ENCODE assay signal across 8 cellular contexts in genomic region chr6:27553123-27553904, GRCh38.
A peak's percentile ranks its signal among the peaks of the same experiment; 100 is the strongest.
DNase-seq lines count a peak whose midpoint lies in the region; ATAC-seq, FAIRE-seq and TF ChIP-seq lines count a peak whose summit lies in the region.

No MANE protein-coding gene starts in this region.

- peak overlapping the region; percentile 75 for H3K4me2 ChIP-seq in endothelial cell of umbilical vein (ENCODE audit: insufficient read depth, low read length)

- peak overlapping the region; percentile 15 for H2AFZ ChIP-seq in endothelial cell of umbilical vein (ENCODE audit: low read depth, low read length)

- no peaks in the 10 kb centered on the region for H3K9me3 ChIP-seq in endothelial cell of umbilical vein (replicated peaks; ENCODE audit: control insufficient read depth, insufficient read depth, low read length)
- H3K9me3 ChIP-seq in colonic mucosa: no peaks in the 10 kb centered on the region

- peak overlapping the region in 1 of 2 donors; percentile 90 for H3K27ac Mint-ChIP-seq in stimulated activated naive CD8-positive, alpha-beta T cell treated with anti-CD3 and anti-CD28 coated beads, Interleukin-15, amount 100 ng/mL, for 72 hours

- H3K27me3 Mint-ChIP-seq in stimulated activated naive CD8-positive, alpha-beta T cell treated with anti-CD3 and anti-CD28 coated beads, Interleukin-15, amount 100 ng/mL, for 72 hours: peaks cover 95% of the 10 kb centered on the region

- TSS peak; percentile 85 for BruUV-seq in endothelial cell of umbilical vein (replicated peaks; lab: Mats Ljungman, UMichigan)

- TF ChIP-seq POLR2A in endothelial cell of umbilical vein (IDR thresholded peaks at IDR 0.05; ENCODE audit: low read depth, low read length): no peak

- no peaks in the 10 kb centered on the region for H3K79me2 ChIP-seq in endothelial cell of umbilical vein (ENCODE audit: control insufficient read depth, insufficient read depth, low read length)

- intact Hi-C loops in endothelial cell of umbilical vein (cut with micrococcal nuclease) (no loop called here), colonic mucosa (cut with DNase I) (no loop called here)

- H3K9me3 Mint-ChIP-seq in stimulated activated naive CD8-positive, alpha-beta T cell treated with anti-CD3 and anti-CD28 coated beads, Interleukin-15, amount 100 ng/mL, for 72 hours: no peaks in the 10 kb centered on the region

- H3K36me3 ChIP-seq in endothelial cell of umbilical vein (ENCODE audit: control insufficient read depth in 2 of 2, extremely low read depth in 1 of 2, insufficient read depth in 2 of 2, low read length in 2 of 2) (no peaks in the 10 kb centered on the region), colonic mucosa (no peaks in the 10 kb centered on the region)

- H3K27me3 ChIP-seq in endothelial cell of umbilical vein (ENCODE audit: control insufficient read depth in 2 of 2, insufficient read depth in 2 of 2, low read length in 2 of 2) (peaks cover 22 to 43% of the 10 kb centered on the region in 2 experiments), colonic mucosa (peaks cover 23% of the 10 kb centered on the region)

- H3K9ac ChIP-seq in endothelial cell of umbilical vein (replicated peaks; ENCODE audit: extremely low read depth, insufficient read depth, low read length) (no peak overlapping the region), colonic mucosa (ENCODE audit: low read depth in 2 of 2, low read length in 2 of 2) (no peak overlapping the region)

- dilution Hi-C loops in endothelial cell of umbilical vein (cut with MboI; ENCODE audit: extremely low pct_ligation_motif_present, low sequenced_read_pairs): no loop called here

- peaks cover 1% of the 10 kb centered on the region for H3K4me1 ChIP-seq in endothelial cell of umbilical vein (ENCODE audit: control insufficient read depth, extremely low read depth, insufficient read depth, low read length)
- H3K4me1 ChIP-seq in colonic mucosa: no peaks in the 10 kb centered on the region

- H4K20me1 ChIP-seq in endothelial cell of umbilical vein (replicated peaks; ENCODE audit: control insufficient read depth, extremely low read depth, insufficient read depth, low read length): no peaks in the 10 kb centered on the region

- peak overlapping the region; percentile 51 to 54 for H3K4me3 Mint-ChIP-seq in stimulated activated naive CD8-positive, alpha-beta T cell treated with anti-CD3 and anti-CD28 coated beads, Interleukin-15, amount 100 ng/mL, for 72 hours

- FAIRE-seq in endothelial cell of umbilical vein (lab: Jason Lieb, UNC) (peak; percentile 73), frontal cortex (lab: Jason Lieb, UNC) (no peak)

- CTCF ChIA-PET in endothelial cell of umbilical vein (lab: Charles Lee): interaction anchor here (0.6 to 2.3 kb wide), 6 partner anchors 8 to 199 kb away, joined by 3 to 14 read pairs (median 6); no protein-coding TSS in a partner anchor

- ATAC-seq in HG02642 (IDR thresholded peaks at IDR 0.05; ENCODE audit: poor library complexity, unreplicated experiment) (peak; percentile 68), GM19035 (IDR thresholded peaks at IDR 0.05; ENCODE audit: unreplicated experiment) (no peak)
- peak; percentile 94 for ATAC-seq in stimulated activated naive CD8-positive, alpha-beta T cell treated with anti-CD3 and anti-CD28 coated beads, Interleukin-15, amount 100 ng/mL, for 72 hours

- H3K27ac ChIP-seq in endothelial cell of umbilical vein (ENCODE audit: insufficient read depth, low read depth, low read length) (no peak overlapping the region), colonic mucosa (no peak overlapping the region)

- DNase-seq in GM10266 (ENCODE audit: extremely low spot score) (peak; percentile 56), RPMI7951 (ENCODE audit: low read depth) (peak; percentile 62), endothelial cell of umbilical vein (ENCODE audit: low read depth, low spot score) (peak; percentile 7), colonic mucosa (no peak), frontal cortex (ENCODE audit: low spot score in 2 of 2) (no peak)
- peak; percentile 36 to 65 for DNase-seq in stimulated activated naive CD8-positive, alpha-beta T cell treated with anti-CD3 and anti-CD28 coated beads, Interleukin-15, amount 100 ng/mL, for 72 hours

- POLR2A ChIA-PET in endothelial cell of umbilical vein (lab: Charles Lee): no interaction called here

- H3K4me3 ChIP-seq in endothelial cell of umbilical vein (replicated peaks in 1 of 3; ENCODE audit: insufficient read depth in 1 of 3, low read depth in 1 of 3, low read length in 3 of 3) (peak overlapping the region in 2 of 3 experiments; percentile 20 to 33), colonic mucosa (no peak overlapping the region)

- peaks cover 20% of the 10 kb centered on the region for H3K4me1 Mint-ChIP-seq in stimulated activated naive CD8-positive, alpha-beta T cell treated with anti-CD3 and anti-CD28 coated beads, Interleukin-15, amount 100 ng/mL, for 72 hours

- TF ChIP-seq CTCF in GM10266 (IDR thresholded peaks at IDR 0.05; ENCODE audit: control insufficient read depth, insufficient read depth, low read depth, missing control alignments) (no peak), endothelial cell of umbilical vein (IDR thresholded peaks at IDR 0.05; ENCODE audit: extremely low read depth in 1 of 2, insufficient read depth in 1 of 2, low read depth in 1 of 2, low read length in 2 of 2) (no peak), colonic mucosa (IDR thresholded peaks at IDR 0.05) (no peak)

- no peaks in the 10 kb centered on the region for H3K9me1 ChIP-seq in endothelial cell of umbilical vein (replicated peaks; ENCODE audit: control insufficient read depth, extremely low read depth, insufficient read depth, low read length)

TF ChIP-seq in endothelial cell of umbilical vein, 7 proteins besides CTCF, POLR2A, EP300 and RAD21:
- no peak for TF ChIP-seq MYC (IDR thresholded peaks at IDR 0.05; ENCODE audit: low read depth, low read length)
- TF ChIP-seq EZH2 (IDR thresholded peaks at IDR 0.05; ENCODE audit: borderline replicate concordance, low read depth, low read length, severe bottlenecking): no peak
- no peak for TF ChIP-seq JUN (IDR thresholded peaks at IDR 0.05; ENCODE audit: borderline replicate concordance, insufficient read depth, insufficient read length, low read depth)
- no peak for TF ChIP-seq FOS (IDR thresholded peaks at IDR 0.05; ENCODE audit: borderline replicate concordance, insufficient read depth, low read length)
- no peak for TF ChIP-seq POLR2AphosphoS5 (IDR thresholded peaks at IDR 0.05; ENCODE audit: insufficient read depth, low read depth, low read length)
- TF ChIP-seq GATA2 (IDR thresholded peaks at IDR 0.05; ENCODE audit: insufficient read depth, insufficient read length, low read depth, low read length): no peak
- TF ChIP-seq MAX (IDR thresholded peaks at IDR 0.05; ENCODE audit: insufficient read depth, insufficient read length): no peak

Comparison
In these comparisons a context has a peak if more than half of its experiments do, and no peak if none do; other contexts are left out.
1. DNase-seq: peak in GM10266 (single experiment), RPMI7951 (single experiment), endothelial cell of umbilical vein (single experiment) and stimulated activated naive CD8-positive, alpha-beta T cell treated with anti-CD3 and anti-CD28 coated beads, Interleukin-15, amount 100 ng/mL, for 72 hours (2 of 2); none in colonic mucosa (single experiment) and frontal cortex (0 of 2).